ENCODE assay signal across 8 cellular contexts in genomic region chr10:114471906-114472873, GRCh38.
A peak's percentile ranks its signal among the peaks of the same experiment; 100 is the strongest.
DNase-seq lines count a peak whose midpoint lies in the region; TF ChIP-seq lines count a peak whose summit lies in the region.

No MANE protein-coding gene starts in this region.

- TF ChIP-seq POLR2A in testis (IDR thresholded peaks at IDR 0.05): no peak

- no peak for DNase-seq in activated naive CD4-positive, alpha-beta T cell treated with anti-CD3 and anti-CD28 coated beads, Interleukin-2, amount 10 ng/mL, durations not matched to agents 7 days and 5 days
- DNase-seq in activated naive CD4-positive, alpha-beta T cell treated with Interleukin-2 at 50 U/mL for 16 hours: no peak
- DNase-seq in NCI-H69 (lab: John Stamatoyannopoulos, UW): peak; percentile 89
- no peak for DNase-seq in left ventricle myocardium inferior
- no peak for DNase-seq in testis
- no peak for DNase-seq in brain microvascular endothelial cell
- no peak for DNase-seq in stimulated activated CD4-positive, alpha-beta T cell treated with anti-CD3 and anti-CD28 coated beads, Interleukin-12 subunit alpha, Interleukin-12 subunit beta, amount 100 ng/mL, for 4 hours
- no peak for DNase-seq in NCI-H1436 treated with DMSO at 0.1 percent for 48 hours (lab: John Stamatoyannopoulos, UW)

- H3K4me1 Mint-ChIP-seq in activated naive CD4-positive, alpha-beta T cell treated with anti-CD3 and anti-CD28 coated beads, Interleukin-2, amount 10 ng/mL, durations not matched to agents 7 days and 5 days: peaks cover 39% of the 10 kb centered on the region

- intact Hi-C loops in left ventricle myocardium inferior (cut with micrococcal nuclease): loop anchor here (5.0 to 10.0 kb wide), 3 partner anchors 75 to 313 kb away; no protein-coding TSS in a partner anchor
- intact Hi-C loops in testis (cut with DNase I; ENCODE audit: low total_unique reads): no loop called here

- TF ChIP-seq CTCF in left ventricle myocardium inferior (IDR thresholded peaks at IDR 0.05; ENCODE audit: borderline replicate concordance) (no peak), testis (IDR thresholded peaks at IDR 0.05) (no peak), brain microvascular endothelial cell (IDR thresholded peaks at IDR 0.05; ENCODE audit: low read depth, low read length, missing control alignments) (no peak)

- peak overlapping the region; percentile 6 for H3K27ac Mint-ChIP-seq in activated naive CD4-positive, alpha-beta T cell treated with anti-CD3 and anti-CD28 coated beads, Interleukin-2, amount 10 ng/mL, durations not matched to agents 7 days and 5 days

- CTCF ChIA-PET in activated naive CD4-positive, alpha-beta T cell treated with anti-CD3 and anti-CD28 coated beads, Interleukin-2, amount 10 ng/mL, durations not matched to agents 7 days and 5 days (lab: Charles Lee): interaction anchor here (0.6 to 14.4 kb wide), 28 partner anchors 8 to 339 kb away, joined by 3 to 244 read pairs (median 4); no protein-coding TSS in a partner anchor

- no peaks in the 10 kb centered on the region for H3K9me3 Mint-ChIP-seq in activated naive CD4-positive, alpha-beta T cell treated with anti-CD3 and anti-CD28 coated beads, Interleukin-2, amount 10 ng/mL, durations not matched to agents 7 days and 5 days

- in situ Hi-C loops in brain microvascular endothelial cell (cut with HindIII; ENCODE audit: low pct_ligation_motif_present, low sequenced_read_pairs): no loop called here

- H3K27ac ChIP-seq in left ventricle myocardium inferior (replicated peaks) (peak overlapping the region; percentile 92), testis (peak overlapping the region; percentile 48 to 55), brain microvascular endothelial cell (no peak overlapping the region)

- 69 to 73% methylated on average over 11 of the region's 11 CpGs for WGBS in testis, 2 donors

- no peak overlapping the region for H3K4me3 Mint-ChIP-seq in activated naive CD4-positive, alpha-beta T cell treated with anti-CD3 and anti-CD28 coated beads, Interleukin-2, amount 10 ng/mL, durations not matched to agents 7 days and 5 days

- H3K4me3 ChIP-seq in left ventricle myocardium inferior (no peak overlapping the region), testis (no peak overlapping the region), brain microvascular endothelial cell (ENCODE audit: low read depth, low read length) (no peak overlapping the region)

- H3K4me1 ChIP-seq in left ventricle myocardium inferior (peaks cover 70% of the 10 kb centered on the region), testis (no peaks in the 10 kb centered on the region)

- no peaks in the 10 kb centered on the region for H3K27me3 ChIP-seq in left ventricle myocardium inferior (ENCODE audit: low read depth)
- H3K27me3 ChIP-seq in testis: no peaks in the 10 kb centered on the region
- H3K27me3 ChIP-seq in brain microvascular endothelial cell (replicated peaks): no peaks in the 10 kb centered on the region

- peaks cover 35% of the 10 kb centered on the region for H3K36me3 Mint-ChIP-seq in activated naive CD4-positive, alpha-beta T cell treated with anti-CD3 and anti-CD28 coated beads, Interleukin-2, amount 10 ng/mL, durations not matched to agents 7 days and 5 days

- H3K36me3 ChIP-seq in left ventricle myocardium inferior (peaks cover 55% of the 10 kb centered on the region), testis (ENCODE audit: low read depth, missing control alignments) (no peaks in the 10 kb centered on the region), brain microvascular endothelial cell (replicated peaks) (no peaks in the 10 kb centered on the region)

- H3K9me3 ChIP-seq in left ventricle myocardium inferior (replicated peaks) (no peaks in the 10 kb centered on the region), testis (no peaks in the 10 kb centered on the region)

- no peaks in the 10 kb centered on the region for H3K27me3 Mint-ChIP-seq in activated naive CD4-positive, alpha-beta T cell treated with anti-CD3 and anti-CD28 coated beads, Interleukin-2, amount 10 ng/mL, durations not matched to agents 7 days and 5 days
